Comparison of ENCODE assay signal across 22 cellular contexts in genomic region chr1:237119091-237119490, GRCh38.
"Had no signal": no experiment of that assay in that cellular context is flagged by ENCODE, and none has a peak within 500 bp of the region (broad histone marks: within the 10 kb centered on the region; RNA-seq: fewer than 3 reads in every experiment).

No MANE protein-coding gene starts in this region.

- H3K4me3 ChIP-seq: K562 had no signal

- H3K27ac ChIP-seq: KMS-11 had no signal

- H3K4me3 Mint-ChIP-seq: IgD-negative memory B cell had no signal

- ATAC-seq: HepG2, K562 had no signal

- H3K9me3 ChIP-seq: SK-N-SH had no signal

- H3K27ac Mint-ChIP-seq: IgD-negative memory B cell had no signal

- H3K4me1 Mint-ChIP-seq: IgD-negative memory B cell had no signal

- DNase-seq: MV-4-11, NCI-H1048, NCI-H1105, NCI-H1417, NCI-H146, NCI-H1694 treated with DMSO at 0.1 percent for 48 hours, NCI-H1930, NCI-H2081, NCI-H2107, NCI-H2227 treated with DMSO at 0.1 percent for 48 hours, NCI-H446, NCI-H510A, NCI-H524 treated with DMSO at 0.1 percent for 48 hours, NCI-H69, RPMI8226, SHP77, SK-N-SH, SW 1271 had no signal
